ENCODE assay signal across 2 cellular contexts in genomic region chrX:11111947-11112346, GRCh38.
TF ChIP-seq lines count a peak whose summit lies in the region.

No MANE protein-coding gene starts in this region.

TF ChIP-seq in H1, 55 proteins besides CTCF, POLR2A, EP300 and RAD21 (continued from another document):
- no peak for TF ChIP-seq TAF7 (optimal IDR thresholded peaks at IDR 0.05; ENCODE audit: borderline replicate concordance, low read depth, low read length)
- no peak for TF ChIP-seq CHD1 (IDR thresholded peaks at IDR 0.05; ENCODE audit: low read depth, low read length)
- TF ChIP-seq USF2 (IDR thresholded peaks at IDR 0.05; ENCODE audit: low read length), result no peak
- TF ChIP-seq HDAC6 (IDR thresholded peaks at IDR 0.05; ENCODE audit: low read depth, low read length), result no peak

TF ChIP-seq in neural cell, 6 proteins besides CTCF, POLR2A, EP300 and RAD21:
- TF ChIP-seq, protein P1, sequence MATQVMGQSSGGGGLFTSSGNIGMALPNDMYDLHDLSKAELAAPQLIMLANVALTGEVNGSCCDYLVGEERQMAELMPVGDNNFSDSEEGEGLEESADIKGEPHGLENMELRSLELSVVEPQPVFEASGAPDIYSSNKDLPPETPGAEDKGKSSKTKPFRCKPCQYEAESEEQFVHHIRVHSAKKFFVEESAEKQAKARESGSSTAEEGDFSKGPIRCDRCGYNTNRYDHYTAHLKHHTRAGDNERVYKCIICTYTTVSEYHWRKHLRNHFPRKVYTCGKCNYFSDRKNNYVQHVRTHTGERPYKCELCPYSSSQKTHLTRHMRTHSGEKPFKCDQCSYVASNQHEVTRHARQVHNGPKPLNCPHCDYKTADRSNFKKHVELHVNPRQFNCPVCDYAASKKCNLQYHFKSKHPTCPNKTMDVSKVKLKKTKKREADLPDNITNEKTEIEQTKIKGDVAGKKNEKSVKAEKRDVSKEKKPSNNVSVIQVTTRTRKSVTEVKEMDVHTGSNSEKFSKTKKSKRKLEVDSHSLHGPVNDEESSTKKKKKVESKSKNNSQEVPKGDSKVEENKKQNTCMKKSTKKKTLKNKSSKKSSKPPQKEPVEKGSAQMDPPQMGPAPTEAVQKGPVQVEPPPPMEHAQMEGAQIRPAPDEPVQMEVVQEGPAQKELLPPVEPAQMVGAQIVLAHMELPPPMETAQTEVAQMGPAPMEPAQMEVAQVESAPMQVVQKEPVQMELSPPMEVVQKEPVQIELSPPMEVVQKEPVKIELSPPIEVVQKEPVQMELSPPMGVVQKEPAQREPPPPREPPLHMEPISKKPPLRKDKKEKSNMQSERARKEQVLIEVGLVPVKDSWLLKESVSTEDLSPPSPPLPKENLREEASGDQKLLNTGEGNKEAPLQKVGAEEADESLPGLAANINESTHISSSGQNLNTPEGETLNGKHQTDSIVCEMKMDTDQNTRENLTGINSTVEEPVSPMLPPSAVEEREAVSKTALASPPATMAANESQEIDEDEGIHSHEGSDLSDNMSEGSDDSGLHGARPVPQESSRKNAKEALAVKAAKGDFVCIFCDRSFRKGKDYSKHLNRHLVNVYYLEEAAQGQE (IDR thresholded peaks at IDR 0.05; ENCODE audit: borderline replicate concordance), result no peak
- TF ChIP-seq TAF1 (IDR thresholded peaks at IDR 0.05; ENCODE audit: low read depth) (no peak), SMC3 (conservative IDR thresholded peaks at IDR 0.05; ENCODE audit: poor library complexity) (no peak), MXI1 (conservative IDR thresholded peaks at IDR 0.05; ENCODE audit: poor library complexity, severe bottlenecking) (no peak), EZH2 (IDR thresholded peaks at IDR 0.05; ENCODE audit: borderline replicate concordance, insufficient read depth, low read length, poor library complexity, severe bottlenecking) (no peak), POLR2AphosphoS5 (IDR thresholded peaks at IDR 0.05) (no peak)
